ENCODE assay signal across 9 cellular contexts in genomic region chr17:50058296-50058945, GRCh38. TPM values are rescaled to one million over a fixed set of nuclear protein-coding genes. Genes with fewer than 3 reads are reported as not detected.
DNase-seq lines count a peak whose midpoint lies in the region; ATAC-seq and TF ChIP-seq lines count a peak whose summit lies in the region.
"Had no signal": no experiment of that assay in that cellular context is flagged by ENCODE, and none has a peak within 500 bp of the region (broad histone marks: within the 10 kb centered on the region; RNA-seq: fewer than 3 reads in every experiment).

No MANE protein-coding gene starts in this region.

- H2AFZ ChIP-seq in PC-9 (no peak overlapping the region), osteoblast (ENCODE audit: low read length) (no peak overlapping the region)

- 38 to 41% methylated on average over 5 to 9 of the region's 10 CpGs for WGBS in esophagus squamous epithelium, 2 donors

- peaks cover 93% of the 10 kb centered on the region for H3F3A ChIP-seq in PC-9 (ENCODE audit: insufficient read depth, low read depth)

- DNase-seq in AG04450 (ENCODE audit: low read depth, low spot score) (no peak), PC-9 (no peak), esophagus squamous epithelium (lab: John Stamatoyannopoulos, UW) (no peak), osteoblast (ENCODE audit: insufficient read length, low spot score, missing footprints) (no peak), SK-N-DZ (ENCODE audit: low spot score) (no peak), NK-92 (lab: John Stamatoyannopoulos, UW; ENCODE audit: unreplicated experiment) (no peak)
- DNase-seq: COR-L47 had no signal

- H3K36me3 ChIP-seq in PC-9 (ENCODE audit: low read depth), result peaks cover 47% of the 10 kb centered on the region
- no peaks in the 10 kb centered on the region for H3K36me3 ChIP-seq in esophagus squamous epithelium
- H3K36me3 ChIP-seq in osteoblast (ENCODE audit: insufficient read depth, low read length), result no peaks in the 10 kb centered on the region

- H3K4me1 ChIP-seq in PC-9 (replicated peaks; ENCODE audit: insufficient read depth) (peaks cover 66% of the 10 kb centered on the region), esophagus squamous epithelium (peaks cover 60 to 99% (median 87%) of the 10 kb centered on the region in 3 donors), osteoblast (ENCODE audit: insufficient read depth, low read length) (peaks cover 77% of the 10 kb centered on the region)

- H3K4me2 ChIP-seq in PC-9, result peak overlapping the region; percentile 92
- peak overlapping the region; percentile 98 for H3K4me2 ChIP-seq in osteoblast (ENCODE audit: insufficient read depth, low read length)

- TF ChIP-seq POLR2A in esophagus squamous epithelium (IDR thresholded peaks at IDR 0.05), result no peak

- H3K79me2 ChIP-seq in PC-9 (ENCODE audit: low read depth) (peaks cover 86% of the 10 kb centered on the region), osteoblast (ENCODE audit: insufficient read depth, low read length) (peaks cover 79% of the 10 kb centered on the region)

- H3K27ac ChIP-seq in AG04450 (ENCODE audit: low read depth, low read length) (no peak overlapping the region), PC-9 (peak overlapping the region; percentile 97), esophagus squamous epithelium (peak overlapping the region; percentile 89 to 95 (median 92)), osteoblast (ENCODE audit: low read depth, low read length) (peak overlapping the region; percentile 95)

- intact Hi-C loops in PC-9 (cut with micrococcal nuclease; ENCODE audit: unreplicated experiment) (no loop called here), esophagus squamous epithelium (cut with DNase I) (no loop called here)

- no peaks in the 10 kb centered on the region for H3K27me3 ChIP-seq in AG04450 (ENCODE audit: control insufficient read depth, insufficient read depth, low read length)
- no peaks in the 10 kb centered on the region for H3K27me3 ChIP-seq in PC-9 (ENCODE audit: insufficient read depth, low read depth)
- H3K27me3 ChIP-seq in esophagus squamous epithelium, result no peaks in the 10 kb centered on the region
- H3K27me3 ChIP-seq in osteoblast (ENCODE audit: insufficient read depth, low read length), result no peaks in the 10 kb centered on the region

- ATAC-seq in GM18511 (IDR thresholded peaks at IDR 0.05; ENCODE audit: unreplicated experiment) (no peak), HG03520 (IDR thresholded peaks at IDR 0.05; ENCODE audit: unreplicated experiment) (no peak)

- H3K9me2 ChIP-seq in PC-9 (ENCODE audit: insufficient read depth), result no peaks in the 10 kb centered on the region

- no peak for TF ChIP-seq CTCF in AG04450 (IDR thresholded peaks at IDR 0.05; ENCODE audit: low read depth, low read length)
- no peak for TF ChIP-seq CTCF in PC-9 (conservative IDR thresholded peaks at IDR 0.05)
- TF ChIP-seq CTCF in esophagus squamous epithelium (IDR thresholded peaks at IDR 0.05), result no peak
- TF ChIP-seq CTCF in osteoblast (IDR thresholded peaks at IDR 0.05; ENCODE audit: extremely low read depth, low read depth, low read length), result no peak

- POLR2A ChIA-PET in AG04450 (lab: Yijun Ruan, JAX) (no interaction called here), PC-9 (lab: Charles Lee; ENCODE audit: unreplicated experiment) (interaction anchor here (0.6 kb wide), 1 partner anchor 31 kb away, joined by 5 read pairs; no protein-coding TSS in a partner anchor)

- H3K4me3 ChIP-seq in AG04450 (ENCODE audit: low read depth, low read length) (peak overlapping the region; percentile 44), PC-9 (peak overlapping the region; percentile 79), esophagus squamous epithelium (peak overlapping the region in 3 of 4 donors; percentile 5 to 79 (median 63)), osteoblast (ENCODE audit: insufficient read depth, low read length) (peak overlapping the region; percentile 79)

- CTCF ChIA-PET in AG04450 (lab: Charles Lee), result interaction anchor here (0.6 kb wide), 1 partner anchor 36 kb away, joined by 6 read pairs; the partner anchor contains the start of gene PDK2
- CTCF ChIA-PET in PC-9 (lab: Charles Lee), result no interaction called here

- BruUV-seq in PC-9 (replicated peaks; lab: Mats Ljungman, UMichigan), result no TSS peak

- H3K9me3 ChIP-seq in AG04450 (ENCODE audit: control insufficient read depth, insufficient read depth, low read length) (no peaks in the 10 kb centered on the region), PC-9 (ENCODE audit: insufficient read depth, low read depth) (no peaks in the 10 kb centered on the region), esophagus squamous epithelium (no peaks in the 10 kb centered on the region), osteoblast (ENCODE audit: low read depth, low read length) (no peaks in the 10 kb centered on the region)

- H4K20me1 ChIP-seq in PC-9 (ENCODE audit: insufficient read depth) (peaks cover 17% of the 10 kb centered on the region), osteoblast (ENCODE audit: insufficient read depth, low read length) (peaks cover 5% of the 10 kb centered on the region)

RNA-seq across cellular contexts. Expression of gene ITGA3, which starts 2.5 kb away (rescaled TPM):
- polyA plus RNA-seq in AG04450 (2011; rRNA removed), result 39.9 and 62.4 TPM in 2 replicates
- polyA minus RNA-seq in AG04450 (2011; rRNA and poly(A)+ RNA removed), result 101 and 116 TPM in 2 replicates
- total RNA-seq in PC-9 (2021) (291 and 327 TPM in 2 replicates), esophagus squamous epithelium (10 to 100 TPM; 44.4 to 86.3 (median 77.0) TPM), osteoblast (73.4 and 81.4 TPM in 2 replicates)
- polyA plus RNA-seq in SK-N-DZ (2014; cell fraction: cytosol; rRNA removed), result 0.78 and 1.8 TPM in 2 replicates
- 1.8 and 3.1 TPM in 2 replicates for polyA plus RNA-seq in SK-N-DZ (2014; cell fraction: nucleus; rRNA removed)

RNA-seq across cellular contexts. Expression of gene PDK2, which starts 36.7 kb away (rescaled TPM):
- polyA plus RNA-seq in AG04450 (2011; rRNA removed), result 62.4 and 81.7 TPM in 2 replicates
- 87.6 and 106 TPM in 2 replicates for polyA minus RNA-seq in AG04450 (2011; rRNA and poly(A)+ RNA removed)
- total RNA-seq in PC-9 (2021), result 38.6 and 58.7 TPM in 2 replicates
- 10 to 100 TPM in 3 of 4 donors, 1 to 10 TPM in 1; 5.2 to 20.2 (median 12.8) TPM for total RNA-seq in esophagus squamous epithelium
- total RNA-seq in osteoblast, result 43.4 and 54.8 TPM in 2 replicates
- 24.2 and 27.4 TPM in 2 replicates for polyA plus RNA-seq in SK-N-DZ (2014; cell fraction: cytosol; rRNA removed)
- 17.1 and 34.6 TPM in 2 replicates for polyA plus RNA-seq in SK-N-DZ (2014; cell fraction: nucleus; rRNA removed)
